ENCODE assay signal across 15 cellular contexts in genomic region chr3:105195260-105195659, GRCh38.
DNase-seq lines count a peak whose midpoint lies in the region; ATAC-seq, FAIRE-seq and TF ChIP-seq lines count a peak whose summit lies in the region.
"Had no signal": no experiment of that assay in that cellular context is flagged by ENCODE, and none has a peak within 500 bp of the region (broad histone marks: within the 10 kb centered on the region; RNA-seq: fewer than 3 reads in every experiment).

No MANE protein-coding gene starts in this region.

- H3F3A ChIP-seq in smooth muscle cell (ENCODE audit: low read depth) = no peaks in the 10 kb centered on the region

- no peak overlapping the region for H3K4me3 Mint-ChIP-seq in astrocyte (ENCODE audit: unreplicated experiment)
- H3K4me3 Mint-ChIP-seq: activated naive CD8-positive, alpha-beta T cell; CD8-positive, alpha-beta memory T cell; naive thymus-derived CD8-positive, alpha-beta T cell had no signal

- TF ChIP-seq CTCF in astrocyte (IDR thresholded peaks at IDR 0.05; ENCODE audit: insufficient read depth, low read depth, low read length) (no peak), fibroblast of villous mesenchyme (IDR thresholded peaks at IDR 0.05; ENCODE audit: insufficient read depth, low read depth, low read length) (no peak), smooth muscle cell (IDR thresholded peaks at IDR 0.05; ENCODE audit: borderline replicate concordance, insufficient read depth, poor library complexity, severe bottlenecking) (no peak)

- peaks cover 4% of the 10 kb centered on the region for H3K4me1 ChIP-seq in astrocyte (ENCODE audit: insufficient read depth, low read length)
- H3K4me1 ChIP-seq in smooth muscle cell (ENCODE audit: low read depth) = no peaks in the 10 kb centered on the region
- H3K4me1 ChIP-seq: colonic mucosa had no signal

- H3K36me3 Mint-ChIP-seq in astrocyte (ENCODE audit: low read depth, unreplicated experiment) = no peaks in the 10 kb centered on the region
- H3K36me3 Mint-ChIP-seq: activated naive CD8-positive, alpha-beta T cell; CD8-positive, alpha-beta memory T cell; naive thymus-derived CD8-positive, alpha-beta T cell had no signal

- no peak overlapping the region for H3K27ac ChIP-seq in astrocyte (ENCODE audit: low read depth, low read length)
- no peak overlapping the region for H3K27ac ChIP-seq in smooth muscle cell (ENCODE audit: low read depth)
- H3K27ac ChIP-seq: colonic mucosa, PC-9 had no signal

- H3K9ac ChIP-seq in astrocyte (ENCODE audit: low read length) = no peak overlapping the region
- H3K9ac ChIP-seq in smooth muscle cell (ENCODE audit: low read depth) = no peak overlapping the region

- no peaks in the 10 kb centered on the region for H3K27me3 Mint-ChIP-seq in astrocyte (ENCODE audit: low read depth, unreplicated experiment)
- H3K27me3 Mint-ChIP-seq: activated naive CD8-positive, alpha-beta T cell had no signal

- peak overlapping the region; percentile 42 for H3K4me2 ChIP-seq in astrocyte (ENCODE audit: low read length)
- peak overlapping the region; percentile 39 for H3K4me2 ChIP-seq in smooth muscle cell
- H3K4me2 ChIP-seq: PC-9 had no signal

- H3K9me3 ChIP-seq in astrocyte (ENCODE audit: insufficient read depth, low read depth, low read length) (no peaks in the 10 kb centered on the region), smooth muscle cell (replicated peaks; ENCODE audit: low read depth) (no peaks in the 10 kb centered on the region)
- H3K9me3 ChIP-seq: colonic mucosa had no signal

- no peak for ATAC-seq in HG03354 (IDR thresholded peaks at IDR 0.05; ENCODE audit: poor library complexity, severe bottlenecking, unreplicated experiment)
- ATAC-seq: activated CD4-positive, CD25-positive, alpha-beta regulatory T cell treated with anti-CD3 and anti-CD28 coated beads, Interleukin-2, amount 50 U/mL, for 24 hours; naive thymus-derived CD8-positive, alpha-beta T cell had no signal

- H3K4me1 Mint-ChIP-seq in astrocyte (ENCODE audit: low read depth, unreplicated experiment) = peaks cover 10% of the 10 kb centered on the region
- H3K4me1 Mint-ChIP-seq: CD8-positive, alpha-beta memory T cell; naive thymus-derived CD8-positive, alpha-beta T cell had no signal

- H2AFZ ChIP-seq in astrocyte (ENCODE audit: low read depth, low read length) (no peak overlapping the region), smooth muscle cell (ENCODE audit: low read depth) (peak overlapping the region; percentile 23)

- no peaks in the 10 kb centered on the region for H4K20me1 ChIP-seq in astrocyte (ENCODE audit: insufficient read depth, low read length)
- H4K20me1 ChIP-seq in smooth muscle cell (ENCODE audit: low read depth) = no peaks in the 10 kb centered on the region

- H3K79me2 ChIP-seq in astrocyte (ENCODE audit: insufficient read depth, low read length) = no peaks in the 10 kb centered on the region
- H3K79me2 ChIP-seq in smooth muscle cell (ENCODE audit: low read depth) = no peaks in the 10 kb centered on the region

- peak; percentile 7 for DNase-seq in GM04504 (ENCODE audit: low read depth)
- peak; percentile 44 for DNase-seq in astrocyte (ENCODE audit: low read depth)
- peak; percentile 3 for DNase-seq in fibroblast of villous mesenchyme (ENCODE audit: low read depth)
- no peak for DNase-seq in smooth muscle cell (lab: John Stamatoyannopoulos, UW; ENCODE audit: unreplicated experiment)
- no peak for DNase-seq in activated CD4-positive, CD25-positive, alpha-beta regulatory T cell (lab: John Stamatoyannopoulos, UW)
- DNase-seq in GM19239 (ENCODE audit: insufficient read length, low spot score) = no peak
- DNase-seq: CD8-positive, alpha-beta memory T cell; colonic mucosa; GF-D8; naive thymus-derived CD8-positive, alpha-beta T cell; PC-9; stimulated activated naive CD4-positive, alpha-beta T cell had no signal

- H3K36me3 ChIP-seq in astrocyte (ENCODE audit: insufficient read depth, low read length) (no peaks in the 10 kb centered on the region), smooth muscle cell (ENCODE audit: low read depth) (no peaks in the 10 kb centered on the region)
- H3K36me3 ChIP-seq: colonic mucosa had no signal

- H3K9me3 Mint-ChIP-seq in astrocyte (ENCODE audit: unreplicated experiment) = peaks cover 4% of the 10 kb centered on the region

- H3K27ac Mint-ChIP-seq in astrocyte (ENCODE audit: unreplicated experiment) = no peak overlapping the region
- H3K27ac Mint-ChIP-seq: activated naive CD8-positive, alpha-beta T cell; CD8-positive, alpha-beta memory T cell; naive thymus-derived CD8-positive, alpha-beta T cell had no signal

- FAIRE-seq in astrocyte (lab: Jason Lieb, UNC) (no peak), GM19239 (lab: Jason Lieb, UNC) (no peak)

- H3K27me3 ChIP-seq in astrocyte (ENCODE audit: insufficient read depth, low read length) = no peaks in the 10 kb centered on the region
- H3K27me3 ChIP-seq in smooth muscle cell (ENCODE audit: low read depth) = no peaks in the 10 kb centered on the region
- H3K27me3 ChIP-seq: colonic mucosa had no signal

- H3K4me3 ChIP-seq in astrocyte (ENCODE audit: insufficient read depth, low read depth, low read length) = no peak overlapping the region
- H3K4me3 ChIP-seq in fibroblast of villous mesenchyme (ENCODE audit: low read depth, low read length) = no peak overlapping the region
- no peak overlapping the region for H3K4me3 ChIP-seq in smooth muscle cell
- H3K4me3 ChIP-seq: colonic mucosa, PC-9 had no signal

Comparison
In these comparisons a context has a peak if more than half of its experiments do, and no peak if none do; other contexts are left out.
1. DNase-seq: peak in GM04504 (single experiment), astrocyte (single experiment) and fibroblast of villous mesenchyme (single experiment); none in smooth muscle cell (single experiment), activated CD4-positive, CD25-positive, alpha-beta regulatory T cell (0 of 4) and GM19239 (single experiment).